In genomic region chr6:152696543-152696942, GRCh38 we compare ENCODE assay signal across 17 cellular contexts. TPM values are rescaled to one million over a fixed set of nuclear protein-coding genes. Genes with fewer than 3 reads are reported as not detected.
DNase-seq lines count a peak whose midpoint lies in the region; TF ChIP-seq lines count a peak whose summit lies in the region.
"Had no signal": no experiment of that assay in that cellular context is flagged by ENCODE, and none has a peak within 500 bp of the region (broad histone marks: within the 10 kb centered on the region; RNA-seq: fewer than 3 reads in every experiment).

No MANE protein-coding gene starts in this region.

- H3K4me2 ChIP-seq in SK-N-SH: peak overlapping the region; percentile 52; the same call in 1 of the 2 replicates

- H2AFZ ChIP-seq in SK-N-SH (ENCODE audit: low read depth): no peak overlapping the region

- H3K36me3 ChIP-seq in SK-N-SH (replicated peaks in 1 of 2; ENCODE audit: control insufficient read depth in 1 of 2, insufficient read depth in 2 of 2, low read length in 1 of 2): no peaks in the 10 kb centered on the region
- no peaks in the 10 kb centered on the region for H3K36me3 ChIP-seq in SJCRH30
- no peaks in the 10 kb centered on the region for H3K36me3 ChIP-seq in ovary
- H3K36me3 ChIP-seq: cardiac muscle cell had no signal

- H3K4me1 ChIP-seq in SK-N-SH (ENCODE audit: control insufficient read depth in 1 of 2, insufficient read depth in 2 of 2, low read depth in 1 of 2, low read length in 1 of 2): no peaks in the 10 kb centered on the region; a peak in 2 of 4 replicates
- H3K4me1 ChIP-seq in SJCRH30: no peaks in the 10 kb centered on the region
- H3K4me1 ChIP-seq in ovary (ENCODE audit: insufficient read depth): no peaks in the 10 kb centered on the region
- H3K4me1 ChIP-seq: testis had no signal

- peak in 1 of 2 experiments; percentile 54; a peak in 1 of 4 replicates for TF ChIP-seq EP300 in SK-N-SH (IDR thresholded peaks at IDR 0.05; ENCODE audit: borderline replicate concordance in 1 of 2, low read depth in 1 of 2, low read length in 1 of 2)
- TF ChIP-seq EP300 in ovary (IDR thresholded peaks at IDR 0.05): no peak

- DNase-seq in GM04503 (ENCODE audit: low read depth) (peak; percentile 6), SK-N-SH (no peak), fibroblast of mammary gland (ENCODE audit: low read depth) (peak; percentile 66), renal cortical epithelial cell (ENCODE audit: low read depth) (peak; percentile 11), globus pallidus (ENCODE audit: low spot score) (no peak), SJCRH30 (no peak), ovary (no peak), GOT3 (lab: John Stamatoyannopoulos, UW) (no peak)
- DNase-seq: activated CD4-positive, alpha-beta T cell treated with anti-CD3 and anti-CD28 coated beads, Interleukin-2, amount 50 U/mL, for 4 hours; erythroblast; naive thymus-derived CD8-positive, alpha-beta T cell; NCI-H2171 treated with DMSO at 0.1 percent for 48 hours; T-helper 17 cell; testis had no signal

- intact Hi-C loops in ovary (cut with DNase I): no loop called here

- CTCF ChIA-PET in SK-N-SH (lab: Yijun Ruan, JAX): no interaction called here

- no peak for TF ChIP-seq CTCF in SK-N-SH (IDR thresholded peaks at IDR 0.05)
- no peak for TF ChIP-seq CTCF in fibroblast of mammary gland (conservative IDR thresholded peaks at IDR 0.05; ENCODE audit: control insufficient read depth, insufficient read depth, low read depth, low read length)
- no peak for TF ChIP-seq CTCF in ovary (IDR thresholded peaks at IDR 0.05)

- 6% methylated on average over 2 of the region's 2 CpGs for WGBS in SK-N-SH (ENCODE audit: low lambda C conversion rate)
- 56 to 73% (median 66%) methylated on average over 2 of the region's 2 CpGs for WGBS in ovary, 3 donors

- peaks cover 30% of the 10 kb centered on the region for H3F3A ChIP-seq in SK-N-SH (replicated peaks; ENCODE audit: insufficient read depth)

- H3K9me3 ChIP-seq in SK-N-SH (no peaks in the 10 kb centered on the region), SJCRH30 (replicated peaks) (no peaks in the 10 kb centered on the region), ovary (no peaks in the 10 kb centered on the region)
- H3K9me3 ChIP-seq: testis had no signal

- H3K9me2 ChIP-seq in SK-N-SH: no peaks in the 10 kb centered on the region

- no peaks in the 10 kb centered on the region for H4K20me1 ChIP-seq in SK-N-SH (ENCODE audit: insufficient read depth)

- H3K4me3 ChIP-seq in SK-N-SH (ENCODE audit: low read depth in 2 of 2, low read length in 1 of 2) (no peak overlapping the region), fibroblast of mammary gland (ENCODE audit: control insufficient read depth, low read depth, low read length) (no peak overlapping the region), SJCRH30 (no peak overlapping the region), ovary (no peak overlapping the region)
- H3K4me3 ChIP-seq: cardiac muscle cell, skin epidermis, testis had no signal

- peak overlapping the region; percentile 80; the same call in 1 of the 2 replicates for H3K9ac ChIP-seq in SK-N-SH

- H3K27ac ChIP-seq in SK-N-SH (ENCODE audit: low read depth in 2 of 2, low read length in 1 of 2): peak overlapping the region; percentile 62 to 92; a peak in 3 of 4 replicates
- H3K27ac ChIP-seq in SJCRH30: no peak overlapping the region
- no peak overlapping the region for H3K27ac ChIP-seq in ovary
- H3K27ac ChIP-seq: cardiac muscle cell, testis had no signal

- POLR2A ChIA-PET in SK-N-SH (lab: Yijun Ruan, JAX): no interaction called here

- no peak for TF ChIP-seq RAD21 in SK-N-SH (IDR thresholded peaks at IDR 0.05; ENCODE audit: low read length)

- H3K79me2 ChIP-seq in SK-N-SH (ENCODE audit: insufficient read depth): peaks cover 38% of the 10 kb centered on the region

- TF ChIP-seq POLR2A in ovary (IDR thresholded peaks at IDR 0.05): no peak

- H3K27me3 ChIP-seq in SK-N-SH (ENCODE audit: insufficient read depth) (no peaks in the 10 kb centered on the region), SJCRH30 (no peaks in the 10 kb centered on the region), ovary (no peaks in the 10 kb centered on the region)
- H3K27me3 ChIP-seq: cardiac muscle cell, testis had no signal

TF ChIP-seq in SK-N-SH, 30 proteins besides CTCF, POLR2A, EP300 and RAD21 (continues in another document):
- no peak for TF ChIP-seq NFIC (IDR thresholded peaks at IDR 0.05; ENCODE audit: borderline replicate concordance)
- TF ChIP-seq IRF3 (IDR thresholded peaks at IDR 0.05; ENCODE audit: low read depth, low read length): no peak
- no peak for TF ChIP-seq SMC3 (IDR thresholded peaks at IDR 0.05; ENCODE audit: low read depth, low read length)
- TF ChIP-seq SIN3A (IDR thresholded peaks at IDR 0.05; ENCODE audit: borderline replicate concordance, low read depth, low read length): no peak
- no peak for TF ChIP-seq RFX5 (IDR thresholded peaks at IDR 0.05; ENCODE audit: low read length)
- no peak for TF ChIP-seq POLR2AphosphoS5 (IDR thresholded peaks at IDR 0.05; ENCODE audit: low read depth, low read length)
- TF ChIP-seq FOXM1 (IDR thresholded peaks at IDR 0.05; ENCODE audit: low read depth): no peak
- TF ChIP-seq MXI1 (IDR thresholded peaks at IDR 0.05; ENCODE audit: low read depth, low read length): no peak
- peak; percentile 14; the same call in 1 of the 2 replicates for TF ChIP-seq TAF1 (IDR thresholded peaks at IDR 0.05; ENCODE audit: borderline replicate concordance, low read depth, low read length)
- TF ChIP-seq JUND (IDR thresholded peaks at IDR 0.05): peak; percentile 65
- no peak for TF ChIP-seq REST (IDR thresholded peaks at IDR 0.05; ENCODE audit: low read depth, low read length)
- TF ChIP-seq FOSL2 (IDR thresholded peaks at IDR 0.05; ENCODE audit: borderline replicate concordance, low read depth): peak; percentile 62; the same call in 1 of the 2 replicates
- no peak for TF ChIP-seq GABPA (IDR thresholded peaks at IDR 0.05; ENCODE audit: low read depth)
- TF ChIP-seq YY1 (IDR thresholded peaks at IDR 0.05; ENCODE audit: low read depth): no peak
- TF ChIP-seq ELF1 (IDR thresholded peaks at IDR 0.05): no peak
- no peak for TF ChIP-seq FOXJ3 (CRISPR knock-in tag; IDR thresholded peaks at IDR 0.05)
- no peak for TF ChIP-seq MAX (IDR thresholded peaks at IDR 0.05; ENCODE audit: low read depth)

RNA-seq across cellular contexts. Expression of gene MYCT1, which starts 1.2 kb away (rescaled TPM):
- polyA plus RNA-seq in SK-N-SH (2012; rRNA removed): 7.6 and 15.4 TPM in 2 replicates
- 12.7 and 15.0 TPM in 2 replicates for polyA plus RNA-seq in SK-N-SH (2012; cell fraction: cytosol; rRNA removed)
- 4.0 and 9.9 TPM in 2 replicates for polyA plus RNA-seq in SK-N-SH (2012; cell fraction: nucleus; rRNA removed)
- total RNA-seq in renal cortical epithelial cell: 0.15 and 0.52 TPM in 2 replicates
- 0.04 TPM in 1 of 2 replicates, not detected in the other for total RNA-seq in SJCRH30 (2014; rRNA removed; shearing (Covaris generic))
- total RNA-seq in ovary: 10 to 100 TPM in 1 of 7 donors, 1 to 10 TPM in 6; 2.7 to 12.0 (median 4.8) TPM
- 10 to 100 TPM; 10.7 to 17.9 TPM for polyA plus RNA-seq in ovary
- total RNA-seq: activated T-helper 17 cell treated with anti-CD3 and anti-CD28 coated beads, Interleukin-2, amount 50 U/mL, for 72 hours; naive thymus-derived CD8-positive, alpha-beta T cell had no signal
- polyA plus RNA-seq: cardiac muscle cell; naive thymus-derived CD8-positive, alpha-beta T cell had no signal

RNA-seq across cellular contexts. Expression of gene VIP, which starts 54.1 kb away (rescaled TPM):
- 2.5 and 4.8 TPM in 2 replicates for polyA plus RNA-seq in SK-N-SH (2012; rRNA removed)
- polyA plus RNA-seq in SK-N-SH (2012; cell fraction: cytosol; rRNA removed): 3.9 and 5.3 TPM in 2 replicates
- polyA plus RNA-seq in SK-N-SH (2012; cell fraction: nucleus; rRNA removed): 5.3 and 10.4 TPM in 2 replicates
- total RNA-seq in renal cortical epithelial cell: not detected in 2 replicates
- not detected in 2 replicates for total RNA-seq in SJCRH30 (2014; rRNA removed; shearing (Covaris generic))
- total RNA-seq in ovary: under 1 TPM in 5 of 7 donors, not detected in 2; 0.31 to 0.46 (median 0.43) TPM
- polyA plus RNA-seq in ovary: under 1 TPM; 0.46 to 0.63 TPM
- total RNA-seq: activated T-helper 17 cell treated with anti-CD3 and anti-CD28 coated beads, Interleukin-2, amount 50 U/mL, for 72 hours; cardiac muscle cell; naive thymus-derived CD8-positive, alpha-beta T cell; T-helper 17 cell had no signal
- polyA plus RNA-seq: cardiac muscle cell; naive thymus-derived CD8-positive, alpha-beta T cell had no signal

RNA-seq across cellular contexts. Expression of gene SYNE1, which starts 59.4 kb away (rescaled TPM):
- polyA plus RNA-seq in SK-N-SH (2012; rRNA removed): 31.1 and 38.7 TPM in 2 replicates
- polyA plus RNA-seq in SK-N-SH (2012; cell fraction: cytosol; rRNA removed): 24.8 and 26.9 TPM in 2 replicates
- polyA plus RNA-seq in SK-N-SH (2012; cell fraction: nucleus; rRNA removed): 73.3 and 99.4 TPM in 2 replicates
- 39.1 and 195 TPM in 2 replicates for total RNA-seq in renal cortical epithelial cell
- 25.4 and 27.3 TPM in 2 replicates for total RNA-seq in SJCRH30 (2014; rRNA removed; shearing (Covaris generic))
- total RNA-seq in ovary: 100 to 1,000 TPM; 124 to 279 (median 180) TPM
- 10 to 100 TPM; 70.4 to 75.1 TPM for polyA plus RNA-seq in ovary

Comparison
In these comparisons a context has a peak if more than half of its experiments do, and no peak if none do; other contexts are left out.
1. DNase-seq: peak in GM04503 (single experiment), fibroblast of mammary gland (single experiment) and renal cortical epithelial cell (single experiment); none in SK-N-SH (single experiment), globus pallidus (single experiment), SJCRH30 (0 of 2), ovary (0 of 5) and GOT3 (single experiment).
2. H3K27ac ChIP-seq: peak in SK-N-SH (2 of 2); none in SJCRH30 (single experiment) and ovary (0 of 2).